Comparison of ENCODE assay signal across 10 cellular contexts in genomic region chr7:3254718-3255117, GRCh38. TPM values are rescaled to one million over a fixed set of nuclear protein-coding genes. Genes with fewer than 3 reads are reported as not detected.
"Had no signal": no experiment of that assay in that cellular context is flagged by ENCODE, and none has a peak within 500 bp of the region (broad histone marks: within the 10 kb centered on the region; RNA-seq: fewer than 3 reads in every experiment).

No MANE protein-coding gene starts in this region.

- ATAC-seq: GM23338, HCT116, HepG2 had no signal

- H3K4me3 ChIP-seq: GM23338, HAP-1 had no signal

- H3K27ac ChIP-seq: HL-60, KMS-11 had no signal

- H3K36me3 ChIP-seq: HAP-1 had no signal

- H3K4me1 Mint-ChIP-seq: IgD-negative memory B cell had no signal

- DNase-seq: H7, HFFc6, KBM-7 had no signal

- H3K9me3 ChIP-seq: HAP-1 had no signal

- H3K27ac Mint-ChIP-seq: GM23338, HFFc6, IgD-negative memory B cell had no signal

- H3K4me3 Mint-ChIP-seq: GM23338, HFFc6, IgD-negative memory B cell had no signal

- H3K4me1 ChIP-seq: HAP-1 had no signal

RNA-seq across cellular contexts. Expression of gene SDK1, which starts 46.3 kb away (rescaled TPM):
- total RNA-seq: HFFc6 had no signal
